ENCODE assay signal across 1 cellular context in the genomic region with DNA sequence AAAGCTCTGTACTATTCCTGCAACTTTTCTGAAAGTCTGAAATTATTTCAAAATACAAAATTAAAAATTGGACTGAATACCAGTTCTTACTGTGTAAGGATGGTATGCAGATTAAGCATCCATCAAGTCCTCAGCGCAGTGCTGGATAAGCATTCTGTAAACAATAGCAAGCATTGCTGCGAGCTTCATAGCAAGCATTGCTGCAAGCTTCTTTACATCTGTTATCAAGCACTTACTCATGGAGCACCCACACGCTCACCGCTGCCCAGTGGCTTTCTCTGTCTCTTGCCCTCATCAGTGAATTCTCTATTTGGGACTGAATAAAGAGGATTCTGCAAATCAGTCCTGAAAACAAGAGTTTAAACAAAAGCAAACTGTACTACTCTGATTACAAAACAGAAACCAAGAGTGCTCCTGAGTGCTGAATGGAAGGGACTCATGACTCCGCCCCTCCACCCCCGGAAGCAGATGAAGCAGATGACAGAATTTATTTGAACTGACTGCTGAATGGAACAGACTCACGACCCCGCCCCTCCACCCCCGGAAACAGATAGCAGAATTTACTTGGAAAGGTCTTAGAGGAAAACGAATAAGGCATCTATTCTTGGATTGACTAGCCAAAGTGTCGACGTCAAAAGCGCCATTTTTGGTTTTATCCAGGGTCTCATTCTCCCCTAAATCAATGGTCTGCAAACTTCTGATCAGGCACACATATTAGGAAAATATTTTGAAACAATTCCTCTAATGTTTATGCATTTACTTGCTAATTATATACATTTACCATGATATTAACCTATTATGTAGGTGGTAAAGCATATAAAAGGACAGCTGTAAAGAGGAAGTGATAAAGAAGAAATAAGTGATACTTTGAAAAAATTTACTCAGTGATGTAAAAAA.
TF ChIP-seq lines count a peak whose summit lies in the region.

No MANE protein-coding gene starts in this region.

TF ChIP-seq in H1, 55 proteins besides CTCF, POLR2A, EP300 and RAD21:
- no peak for TF ChIP-seq SAP30 (IDR thresholded peaks at IDR 0.05; ENCODE audit: insufficient read depth, insufficient replicate concordance, low read length)
- no peak for TF ChIP-seq CBX8 (IDR thresholded peaks at IDR 0.05; ENCODE audit: borderline replicate concordance, low read depth, low read length)
- TF ChIP-seq CTBP2 (IDR thresholded peaks at IDR 0.05; ENCODE audit: borderline replicate concordance, insufficient read depth, insufficient read length, low read length), result no peak
- TF ChIP-seq POLR2AphosphoS5 (IDR thresholded peaks at IDR 0.05; ENCODE audit: low read depth, low read length), result no peak
- TF ChIP-seq SRF (IDR thresholded peaks at IDR 0.05; ENCODE audit: low read depth, low read length), result no peak
- no peak for TF ChIP-seq CEBPB (IDR thresholded peaks at IDR 0.05; ENCODE audit: low read depth, low read length)
- no peak for TF ChIP-seq CHD2 (IDR thresholded peaks at IDR 0.05; ENCODE audit: low read length)
- TF ChIP-seq POU5F1 (IDR thresholded peaks at IDR 0.05; ENCODE audit: low read depth, low read length), result no peak
- TF ChIP-seq RFX5 (IDR thresholded peaks at IDR 0.05; ENCODE audit: borderline replicate concordance, low read depth, low read length), result no peak
- TF ChIP-seq MAFK (IDR thresholded peaks at IDR 0.05; ENCODE audit: low read depth, low read length), result no peak
- TF ChIP-seq KDM1A (IDR thresholded peaks at IDR 0.05; ENCODE audit: borderline replicate concordance, low read length), result no peak
- TF ChIP-seq EZH2 (IDR thresholded peaks at IDR 0.05; ENCODE audit: low read depth, low read length, severe bottlenecking), result no peak
- TF ChIP-seq ATF3 (IDR thresholded peaks at IDR 0.05; ENCODE audit: insufficient read depth, low read depth, low read length), result no peak
- TF ChIP-seq TEAD4 (IDR thresholded peaks at IDR 0.05; ENCODE audit: low read depth, low read length), result no peak
TF ChIP-seq in H1: peak in this region for 0.
